1 cellular context compared by ENCODE assay signal in the genomic region with DNA sequence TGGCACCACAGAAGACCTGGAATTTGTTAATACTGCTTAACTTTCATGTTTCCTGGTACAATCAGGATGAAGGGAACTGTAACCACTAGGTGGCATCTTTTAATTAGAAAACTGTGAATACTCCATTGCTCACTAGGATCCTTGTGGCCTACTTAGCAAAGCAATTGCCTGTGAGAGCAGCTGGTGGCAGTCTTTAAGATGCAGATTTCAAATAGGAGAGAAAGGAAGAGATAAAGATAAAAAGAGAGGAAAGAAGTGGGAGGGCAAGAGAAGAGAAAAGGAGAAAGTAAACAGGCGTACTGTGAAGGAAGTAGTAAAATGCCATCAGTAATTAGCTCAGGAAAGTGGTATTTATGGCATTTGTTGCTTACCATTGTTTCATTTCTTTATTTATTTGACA.
TF ChIP-seq lines count a peak whose summit lies in the region.

No MANE protein-coding gene starts in this region.

TF ChIP-seq in liver, 16 proteins besides CTCF, POLR2A, EP300 and RAD21 (continued from another document):
- TF ChIP-seq, protein P1, sequence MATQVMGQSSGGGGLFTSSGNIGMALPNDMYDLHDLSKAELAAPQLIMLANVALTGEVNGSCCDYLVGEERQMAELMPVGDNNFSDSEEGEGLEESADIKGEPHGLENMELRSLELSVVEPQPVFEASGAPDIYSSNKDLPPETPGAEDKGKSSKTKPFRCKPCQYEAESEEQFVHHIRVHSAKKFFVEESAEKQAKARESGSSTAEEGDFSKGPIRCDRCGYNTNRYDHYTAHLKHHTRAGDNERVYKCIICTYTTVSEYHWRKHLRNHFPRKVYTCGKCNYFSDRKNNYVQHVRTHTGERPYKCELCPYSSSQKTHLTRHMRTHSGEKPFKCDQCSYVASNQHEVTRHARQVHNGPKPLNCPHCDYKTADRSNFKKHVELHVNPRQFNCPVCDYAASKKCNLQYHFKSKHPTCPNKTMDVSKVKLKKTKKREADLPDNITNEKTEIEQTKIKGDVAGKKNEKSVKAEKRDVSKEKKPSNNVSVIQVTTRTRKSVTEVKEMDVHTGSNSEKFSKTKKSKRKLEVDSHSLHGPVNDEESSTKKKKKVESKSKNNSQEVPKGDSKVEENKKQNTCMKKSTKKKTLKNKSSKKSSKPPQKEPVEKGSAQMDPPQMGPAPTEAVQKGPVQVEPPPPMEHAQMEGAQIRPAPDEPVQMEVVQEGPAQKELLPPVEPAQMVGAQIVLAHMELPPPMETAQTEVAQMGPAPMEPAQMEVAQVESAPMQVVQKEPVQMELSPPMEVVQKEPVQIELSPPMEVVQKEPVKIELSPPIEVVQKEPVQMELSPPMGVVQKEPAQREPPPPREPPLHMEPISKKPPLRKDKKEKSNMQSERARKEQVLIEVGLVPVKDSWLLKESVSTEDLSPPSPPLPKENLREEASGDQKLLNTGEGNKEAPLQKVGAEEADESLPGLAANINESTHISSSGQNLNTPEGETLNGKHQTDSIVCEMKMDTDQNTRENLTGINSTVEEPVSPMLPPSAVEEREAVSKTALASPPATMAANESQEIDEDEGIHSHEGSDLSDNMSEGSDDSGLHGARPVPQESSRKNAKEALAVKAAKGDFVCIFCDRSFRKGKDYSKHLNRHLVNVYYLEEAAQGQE (IDR thresholded peaks at IDR 0.05), result no peak
- no peak for TF ChIP-seq FOXA2 (IDR thresholded peaks at IDR 0.05)
- TF ChIP-seq JUND (IDR thresholded peaks at IDR 0.05), result peak; percentile 49 to 62
- TF ChIP-seq HNF4G (IDR thresholded peaks at IDR 0.05), result no peak
- TF ChIP-seq NR2F2 (IDR thresholded peaks at IDR 0.05), result peak; percentile 28
